In genomic region chr22:28594784-28595324, GRCh38 we compare ENCODE assay signal across 8 cellular contexts.
DNase-seq lines count a peak whose midpoint lies in the region; ATAC-seq, FAIRE-seq and TF ChIP-seq lines count a peak whose summit lies in the region.

No MANE protein-coding gene starts in this region.

- no peaks in the 10 kb centered on the region for H3K27me3 ChIP-seq in Loucy (ENCODE audit: insufficient read depth, low read length, poor library complexity, severe bottlenecking)

- H4K20me1 ChIP-seq in Loucy (ENCODE audit: insufficient read depth, low read length, poor library complexity, severe bottlenecking) = no peaks in the 10 kb centered on the region

- no peaks in the 10 kb centered on the region for H3K36me3 ChIP-seq in Loucy (ENCODE audit: insufficient read depth, low read length)

- peaks cover 20% of the 10 kb centered on the region for H3K4me1 ChIP-seq in Loucy (ENCODE audit: insufficient read depth, low read length, poor library complexity, severe bottlenecking)

- H3F3A ChIP-seq in Loucy (ENCODE audit: low read depth) = no peaks in the 10 kb centered on the region

- no peak overlapping the region for H2AFZ ChIP-seq in Loucy (ENCODE audit: low read length)

- DNase-seq in ELR (ENCODE audit: low read depth) (peak; percentile 75), RKO (ENCODE audit: low spot score) (peak; percentile 79), midbrain (lab: John Stamatoyannopoulos, UW) (peak; percentile 82)
- DNase-seq in activated CD4-positive, CD25-positive, alpha-beta regulatory T cell treated with anti-CD3 and anti-CD28 coated beads, Interleukin-2, amount 50 U/mL, for 72 hours = no peak
- no peak for DNase-seq in stimulated activated CD4-positive, alpha-beta T cell treated with anti-CD3 and anti-CD28 coated beads, Interleukin-2, amount 100 ng/mL, for 24 hours

- no peaks in the 10 kb centered on the region for H3K79me2 ChIP-seq in Loucy (ENCODE audit: insufficient read depth, low read length)

- H3K9me3 ChIP-seq in Loucy (ENCODE audit: insufficient read depth, low read depth, low read length) = no peaks in the 10 kb centered on the region

- no peaks in the 10 kb centered on the region for H3K9me2 ChIP-seq in Loucy (replicated peaks; ENCODE audit: low read depth, low read length)

- H3K9ac ChIP-seq in Loucy (ENCODE audit: low read depth, low read length, poor library complexity, severe bottlenecking) = peak overlapping the region; percentile 39

- FAIRE-seq in endometrium (lab: Jason Lieb, UNC) = peak; percentile 95

- TF ChIP-seq CTCF in Loucy (conservative IDR thresholded peaks at IDR 0.05; ENCODE audit: low read length) = peak; percentile 86

- H3K4me2 ChIP-seq in Loucy (ENCODE audit: low read depth, low read length, poor library complexity, severe bottlenecking) = peak overlapping the region; percentile 68

- peak overlapping the region; percentile 51 for H3K4me3 ChIP-seq in Loucy (ENCODE audit: low read length, poor library complexity, severe bottlenecking)

- ATAC-seq in HG02884 (IDR thresholded peaks at IDR 0.05; ENCODE audit: unreplicated experiment) = no peak

Comparison
In these comparisons a context has a peak if more than half of its experiments do, and no peak if none do; other contexts are left out.
1. DNase-seq: peak in ELR (single experiment), RKO (single experiment) and midbrain (single experiment); none in activated CD4-positive, CD25-positive, alpha-beta regulatory T cell treated with anti-CD3 and anti-CD28 coated beads, Interleukin-2, amount 50 U/mL, for 72 hours (single experiment) and stimulated activated CD4-positive, alpha-beta T cell treated with anti-CD3 and anti-CD28 coated beads, Interleukin-2, amount 100 ng/mL, for 24 hours (0 of 2).